Comparison of ENCODE assay signal across 1 cellular context in the genomic region with DNA sequence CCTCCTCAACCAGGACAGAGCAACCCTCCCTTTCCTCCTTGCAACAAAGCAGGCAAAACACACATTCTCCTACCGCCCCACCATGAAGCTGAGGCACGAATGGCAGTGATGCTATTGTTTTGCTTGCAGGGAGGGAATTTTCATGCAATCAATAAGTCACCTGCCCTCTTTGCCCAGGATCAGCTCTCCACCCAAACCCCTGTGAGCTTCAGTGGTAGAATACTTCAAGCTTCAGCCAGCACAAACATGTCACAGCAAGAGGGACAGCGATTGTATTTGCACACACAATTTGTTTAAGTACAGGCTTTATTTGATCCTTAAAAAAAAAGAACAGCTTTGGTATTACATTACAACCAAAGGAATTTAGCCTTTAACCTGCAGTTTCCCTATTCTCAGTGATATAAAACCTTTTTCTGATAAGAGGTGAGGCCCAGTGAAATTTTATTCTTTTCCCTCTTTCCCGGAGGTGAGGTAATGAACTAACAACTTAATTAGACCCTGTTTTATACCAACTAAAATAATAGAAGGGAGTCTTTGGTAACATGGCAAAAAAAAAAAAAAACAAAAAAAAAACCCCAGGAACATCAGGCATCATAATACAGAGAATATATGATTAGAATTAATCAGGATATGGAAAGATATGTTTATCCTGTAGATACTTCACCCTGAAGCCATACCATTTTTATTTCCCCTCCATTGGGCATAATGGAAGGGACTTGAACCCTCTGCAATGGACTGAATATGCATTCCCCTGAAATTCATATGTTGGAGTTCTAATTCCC.
TF ChIP-seq lines count a peak whose summit lies in the region.

No MANE protein-coding gene starts in this region.

TF ChIP-seq in HepG2, 621 proteins besides CTCF, POLR2A, EP300 and RAD21 (continued from another document and continues in another):
- TF ChIP-seq, protein P1, sequence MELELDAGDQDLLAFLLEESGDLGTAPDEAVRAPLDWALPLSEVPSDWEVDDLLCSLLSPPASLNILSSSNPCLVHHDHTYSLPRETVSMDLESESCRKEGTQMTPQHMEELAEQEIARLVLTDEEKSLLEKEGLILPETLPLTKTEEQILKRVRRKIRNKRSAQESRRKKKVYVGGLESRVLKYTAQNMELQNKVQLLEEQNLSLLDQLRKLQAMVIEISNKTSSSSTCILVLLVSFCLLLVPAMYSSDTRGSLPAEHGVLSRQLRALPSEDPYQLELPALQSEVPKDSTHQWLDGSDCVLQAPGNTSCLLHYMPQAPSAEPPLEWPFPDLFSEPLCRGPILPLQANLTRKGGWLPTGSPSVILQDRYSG (CRISPR knock-in tag; IDR thresholded peaks at IDR 0.05), result no peak
- TF ChIP-seq, protein P2, sequence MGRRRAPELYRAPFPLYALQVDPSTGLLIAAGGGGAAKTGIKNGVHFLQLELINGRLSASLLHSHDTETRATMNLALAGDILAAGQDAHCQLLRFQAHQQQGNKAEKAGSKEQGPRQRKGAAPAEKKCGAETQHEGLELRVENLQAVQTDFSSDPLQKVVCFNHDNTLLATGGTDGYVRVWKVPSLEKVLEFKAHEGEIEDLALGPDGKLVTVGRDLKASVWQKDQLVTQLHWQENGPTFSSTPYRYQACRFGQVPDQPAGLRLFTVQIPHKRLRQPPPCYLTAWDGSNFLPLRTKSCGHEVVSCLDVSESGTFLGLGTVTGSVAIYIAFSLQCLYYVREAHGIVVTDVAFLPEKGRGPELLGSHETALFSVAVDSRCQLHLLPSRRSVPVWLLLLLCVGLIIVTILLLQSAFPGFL (CRISPR knock-in tag; IDR thresholded peaks at IDR 0.05), result no peak
- TF ChIP-seq, protein P3, sequence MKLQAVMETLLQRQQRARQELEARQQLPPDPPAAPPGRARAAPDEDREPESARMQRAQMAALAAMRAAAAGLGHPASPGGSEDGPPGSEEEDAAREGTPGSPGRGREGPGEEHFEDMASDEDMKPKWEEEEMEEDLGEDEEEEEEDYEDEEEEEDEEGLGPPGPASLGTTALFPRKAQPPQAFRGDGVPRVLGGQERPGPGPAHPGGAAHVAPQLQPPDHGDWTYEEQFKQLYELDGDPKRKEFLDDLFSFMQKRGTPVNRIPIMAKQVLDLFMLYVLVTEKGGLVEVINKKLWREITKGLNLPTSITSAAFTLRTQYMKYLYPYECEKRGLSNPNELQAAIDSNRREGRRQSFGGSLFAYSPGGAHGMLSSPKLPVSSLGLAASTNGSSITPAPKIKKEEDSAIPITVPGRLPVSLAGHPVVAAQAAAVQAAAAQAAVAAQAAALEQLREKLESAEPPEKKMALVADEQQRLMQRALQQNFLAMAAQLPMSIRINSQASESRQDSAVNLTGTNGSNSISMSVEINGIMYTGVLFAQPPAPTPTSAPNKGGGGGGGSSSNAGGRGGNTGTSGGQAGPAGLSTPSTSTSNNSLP (IDR thresholded peaks at IDR 0.05; ENCODE audit: low read depth, low read length), result peak; percentile 90
- TF ChIP-seq TBP (CRISPR knock-in tag; IDR thresholded peaks at IDR 0.05), result no peak
- TF ChIP-seq HDAC1 (CRISPR knock-in tag; IDR thresholded peaks at IDR 0.05), result peak; percentile 89
- TF ChIP-seq TARDBP (CRISPR knock-in tag; IDR thresholded peaks at IDR 0.05), result peak; percentile 76; the same call in 1 of the 2 replicates
- peak; percentile 65; the same call in 1 of the 2 replicates for TF ChIP-seq HMG20A (CRISPR knock-in tag; IDR thresholded peaks at IDR 0.05; ENCODE audit: borderline replicate concordance)
- TF ChIP-seq MAFF (IDR thresholded peaks at IDR 0.05; ENCODE audit: low read depth, low read length), result peak; percentile 23; the same call in 1 of the 2 replicates
- peak; percentile 78 for TF ChIP-seq TEAD3 (CRISPR knock-in tag; optimal IDR thresholded peaks at IDR 0.05; ENCODE audit: borderline replicate concordance)
- TF ChIP-seq, protein P4, sequence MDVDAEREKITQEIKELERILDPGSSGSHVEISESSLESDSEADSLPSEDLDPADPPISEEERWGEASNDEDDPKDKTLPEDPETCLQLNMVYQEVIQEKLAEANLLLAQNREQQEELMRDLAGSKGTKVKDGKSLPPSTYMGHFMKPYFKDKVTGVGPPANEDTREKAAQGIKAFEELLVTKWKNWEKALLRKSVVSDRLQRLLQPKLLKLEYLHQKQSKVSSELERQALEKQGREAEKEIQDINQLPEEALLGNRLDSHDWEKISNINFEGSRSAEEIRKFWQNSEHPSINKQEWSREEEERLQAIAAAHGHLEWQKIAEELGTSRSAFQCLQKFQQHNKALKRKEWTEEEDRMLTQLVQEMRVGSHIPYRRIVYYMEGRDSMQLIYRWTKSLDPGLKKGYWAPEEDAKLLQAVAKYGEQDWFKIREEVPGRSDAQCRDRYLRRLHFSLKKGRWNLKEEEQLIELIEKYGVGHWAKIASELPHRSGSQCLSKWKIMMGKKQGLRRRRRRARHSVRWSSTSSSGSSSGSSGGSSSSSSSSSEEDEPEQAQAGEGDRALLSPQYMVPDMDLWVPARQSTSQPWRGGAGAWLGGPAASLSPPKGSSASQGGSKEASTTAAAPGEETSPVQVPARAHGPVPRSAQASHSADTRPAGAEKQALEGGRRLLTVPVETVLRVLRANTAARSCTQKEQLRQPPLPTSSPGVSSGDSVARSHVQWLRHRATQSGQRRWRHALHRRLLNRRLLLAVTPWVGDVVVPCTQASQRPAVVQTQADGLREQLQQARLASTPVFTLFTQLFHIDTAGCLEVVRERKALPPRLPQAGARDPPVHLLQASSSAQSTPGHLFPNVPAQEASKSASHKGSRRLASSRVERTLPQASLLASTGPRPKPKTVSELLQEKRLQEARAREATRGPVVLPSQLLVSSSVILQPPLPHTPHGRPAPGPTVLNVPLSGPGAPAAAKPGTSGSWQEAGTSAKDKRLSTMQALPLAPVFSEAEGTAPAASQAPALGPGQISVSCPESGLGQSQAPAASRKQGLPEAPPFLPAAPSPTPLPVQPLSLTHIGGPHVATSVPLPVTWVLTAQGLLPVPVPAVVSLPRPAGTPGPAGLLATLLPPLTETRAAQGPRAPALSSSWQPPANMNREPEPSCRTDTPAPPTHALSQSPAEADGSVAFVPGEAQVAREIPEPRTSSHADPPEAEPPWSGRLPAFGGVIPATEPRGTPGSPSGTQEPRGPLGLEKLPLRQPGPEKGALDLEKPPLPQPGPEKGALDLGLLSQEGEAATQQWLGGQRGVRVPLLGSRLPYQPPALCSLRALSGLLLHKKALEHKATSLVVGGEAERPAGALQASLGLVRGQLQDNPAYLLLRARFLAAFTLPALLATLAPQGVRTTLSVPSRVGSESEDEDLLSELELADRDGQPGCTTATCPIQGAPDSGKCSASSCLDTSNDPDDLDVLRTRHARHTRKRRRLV (CRISPR knock-in tag; IDR thresholded peaks at IDR 0.05), result no peak
- TF ChIP-seq, protein P5, sequence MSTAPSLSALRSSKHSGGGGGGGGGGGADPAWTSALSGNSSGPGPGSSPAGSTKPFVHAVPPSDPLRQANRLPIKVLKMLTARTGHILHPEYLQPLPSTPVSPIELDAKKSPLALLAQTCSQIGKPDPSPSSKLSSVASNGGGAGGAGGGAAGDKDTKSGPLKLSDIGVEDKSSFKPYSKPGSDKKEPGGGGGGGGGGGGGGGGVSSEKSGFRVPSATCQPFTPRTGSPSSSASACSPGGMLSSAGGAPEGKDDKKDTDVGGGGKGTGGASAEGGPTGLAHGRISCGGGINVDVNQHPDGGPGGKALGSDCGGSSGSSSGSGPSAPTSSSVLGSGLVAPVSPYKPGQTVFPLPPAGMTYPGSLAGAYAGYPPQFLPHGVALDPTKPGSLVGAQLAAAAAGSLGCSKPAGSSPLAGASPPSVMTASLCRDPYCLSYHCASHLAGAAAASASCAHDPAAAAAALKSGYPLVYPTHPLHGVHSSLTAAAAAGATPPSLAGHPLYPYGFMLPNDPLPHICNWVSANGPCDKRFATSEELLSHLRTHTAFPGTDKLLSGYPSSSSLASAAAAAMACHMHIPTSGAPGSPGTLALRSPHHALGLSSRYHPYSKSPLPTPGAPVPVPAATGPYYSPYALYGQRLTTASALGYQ (CRISPR knock-in tag; IDR thresholded peaks at IDR 0.05), result 0 out of 2 replicates have a peak, but pooled peaks have one; percentile 39
- TF ChIP-seq HMG20B (CRISPR knock-in tag; conservative IDR thresholded peaks at IDR 0.05), result peak; percentile 46; the same call in 1 of the 2 replicates
- TF ChIP-seq, protein P6, sequence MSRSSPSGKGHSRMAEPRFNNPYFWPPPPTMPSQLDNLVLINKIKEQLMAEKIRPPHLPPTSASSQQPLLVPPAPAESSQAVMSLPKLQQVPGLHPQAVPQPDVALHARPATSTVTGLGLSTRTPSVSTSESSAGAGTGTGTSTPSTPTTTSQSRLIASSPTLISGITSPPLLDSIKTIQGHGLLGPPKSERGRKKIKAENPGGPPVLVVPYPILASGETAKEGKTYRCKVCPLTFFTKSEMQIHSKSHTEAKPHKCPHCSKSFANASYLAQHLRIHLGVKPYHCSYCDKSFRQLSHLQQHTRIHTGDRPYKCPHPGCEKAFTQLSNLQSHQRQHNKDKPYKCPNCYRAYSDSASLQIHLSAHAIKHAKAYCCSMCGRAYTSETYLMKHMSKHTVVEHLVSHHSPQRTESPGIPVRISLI (CRISPR knock-in tag; IDR thresholded peaks at IDR 0.05; ENCODE audit: borderline replicate concordance), result peak; percentile 96
- TF ChIP-seq SNAI1 (CRISPR knock-in tag; IDR thresholded peaks at IDR 0.05; ENCODE audit: borderline replicate concordance), result no peak
- TF ChIP-seq RARA (CRISPR knock-in tag; IDR thresholded peaks at IDR 0.05), result 0 out of 2 replicates have a peak, but pooled peaks have one; percentile 26
- TF ChIP-seq SMC3 (IDR thresholded peaks at IDR 0.05; ENCODE audit: low read length), result peak; percentile 14; the same call in 1 of the 2 replicates
- TF ChIP-seq ZNF263 (CRISPR knock-in tag; IDR thresholded peaks at IDR 0.05), result no peak
- no peak for TF ChIP-seq ZSCAN25 (CRISPR knock-in tag; IDR thresholded peaks at IDR 0.05)
- TF ChIP-seq KDM1A (CRISPR knock-in tag; IDR thresholded peaks at IDR 0.05), result peak; percentile 86
- TF ChIP-seq, protein P7, sequence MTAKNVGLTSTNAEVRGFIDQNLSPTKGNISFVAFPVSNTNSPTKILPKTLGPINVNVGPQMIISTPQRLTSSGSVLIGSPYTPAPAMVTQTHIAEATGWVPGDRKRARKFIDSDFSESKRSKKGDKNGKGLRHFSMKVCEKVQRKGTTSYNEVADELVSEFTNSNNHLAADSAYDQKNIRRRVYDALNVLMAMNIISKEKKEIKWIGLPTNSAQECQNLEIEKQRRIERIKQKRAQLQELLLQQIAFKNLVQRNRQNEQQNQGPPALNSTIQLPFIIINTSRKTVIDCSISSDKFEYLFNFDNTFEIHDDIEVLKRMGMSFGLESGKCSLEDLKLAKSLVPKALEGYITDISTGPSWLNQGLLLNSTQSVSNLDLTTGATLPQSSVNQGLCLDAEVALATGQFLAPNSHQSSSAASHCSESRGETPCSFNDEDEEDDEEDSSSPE (CRISPR knock-in tag; IDR thresholded peaks at IDR 0.05), result 0 out of 2 replicates have a peak, but pooled peaks have one; percentile 34
- TF ChIP-seq RELA (CRISPR knock-in tag; IDR thresholded peaks at IDR 0.05), result peak; percentile 62; the same call in 1 of the 2 replicates
- TF ChIP-seq FOXA1 (IDR thresholded peaks at IDR 0.05), result no peak
- peak; percentile 52; the same call in 1 of the 2 replicates for TF ChIP-seq FOXA1 (CRISPR knock-in tag; IDR thresholded peaks at IDR 0.05)
- TF ChIP-seq DMAP1 (CRISPR knock-in tag; IDR thresholded peaks at IDR 0.05), result peak; percentile 34; the same call in 1 of the 2 replicates
- TF ChIP-seq FOXJ3 (CRISPR knock-in tag; IDR thresholded peaks at IDR 0.05; ENCODE audit: borderline replicate concordance), result peak; percentile 76; the same call in 1 of the 2 replicates
- no peak for TF ChIP-seq ZNF17 (CRISPR knock-in tag; IDR thresholded peaks at IDR 0.05)
- TF ChIP-seq ZSCAN20 (CRISPR knock-in tag; IDR thresholded peaks at IDR 0.05; ENCODE audit: borderline replicate concordance), result no peak
- no peak for TF ChIP-seq IKZF4 (CRISPR knock-in tag; IDR thresholded peaks at IDR 0.05; ENCODE audit: borderline replicate concordance, low read depth, not compliant biosample characterization)
- TF ChIP-seq ZKSCAN1 (IDR thresholded peaks at IDR 0.05; ENCODE audit: low read length), result no peak
- TF ChIP-seq, protein P8, sequence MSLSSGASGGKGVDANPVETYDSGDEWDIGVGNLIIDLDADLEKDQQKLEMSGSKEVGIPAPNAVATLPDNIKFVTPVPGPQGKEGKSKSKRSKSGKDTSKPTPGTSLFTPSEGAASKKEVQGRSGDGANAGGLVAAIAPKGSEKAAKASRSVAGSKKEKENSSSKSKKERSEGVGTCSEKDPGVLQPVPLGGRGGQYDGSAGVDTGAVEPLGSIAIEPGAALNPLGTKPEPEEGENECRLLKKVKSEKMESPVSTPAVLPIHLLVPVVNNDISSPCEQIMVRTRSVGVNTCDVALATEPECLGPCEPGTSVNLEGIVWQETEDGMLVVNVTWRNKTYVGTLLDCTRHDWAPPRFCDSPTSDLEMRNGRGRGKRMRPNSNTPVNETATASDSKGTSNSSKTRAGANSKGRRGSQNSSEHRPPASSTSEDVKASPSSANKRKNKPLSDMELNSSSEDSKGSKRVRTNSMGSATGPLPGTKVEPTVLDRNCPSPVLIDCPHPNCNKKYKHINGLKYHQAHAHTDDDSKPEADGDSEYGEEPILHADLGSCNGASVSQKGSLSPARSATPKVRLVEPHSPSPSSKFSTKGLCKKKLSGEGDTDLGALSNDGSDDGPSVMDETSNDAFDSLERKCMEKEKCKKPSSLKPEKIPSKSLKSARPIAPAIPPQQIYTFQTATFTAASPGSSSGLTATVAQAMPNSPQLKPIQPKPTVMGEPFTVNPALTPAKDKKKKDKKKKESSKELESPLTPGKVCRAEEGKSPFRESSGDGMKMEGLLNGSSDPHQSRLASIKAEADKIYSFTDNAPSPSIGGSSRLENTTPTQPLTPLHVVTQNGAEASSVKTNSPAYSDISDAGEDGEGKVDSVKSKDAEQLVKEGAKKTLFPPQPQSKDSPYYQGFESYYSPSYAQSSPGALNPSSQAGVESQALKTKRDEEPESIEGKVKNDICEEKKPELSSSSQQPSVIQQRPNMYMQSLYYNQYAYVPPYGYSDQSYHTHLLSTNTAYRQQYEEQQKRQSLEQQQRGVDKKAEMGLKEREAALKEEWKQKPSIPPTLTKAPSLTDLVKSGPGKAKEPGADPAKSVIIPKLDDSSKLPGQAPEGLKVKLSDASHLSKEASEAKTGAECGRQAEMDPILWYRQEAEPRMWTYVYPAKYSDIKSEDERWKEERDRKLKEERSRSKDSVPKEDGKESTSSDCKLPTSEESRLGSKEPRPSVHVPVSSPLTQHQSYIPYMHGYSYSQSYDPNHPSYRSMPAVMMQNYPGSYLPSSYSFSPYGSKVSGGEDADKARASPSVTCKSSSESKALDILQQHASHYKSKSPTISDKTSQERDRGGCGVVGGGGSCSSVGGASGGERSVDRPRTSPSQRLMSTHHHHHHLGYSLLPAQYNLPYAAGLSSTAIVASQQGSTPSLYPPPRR (CRISPR knock-in tag; IDR thresholded peaks at IDR 0.05; ENCODE audit: borderline replicate concordance), result peak; percentile 86
- TF ChIP-seq, protein P9, sequence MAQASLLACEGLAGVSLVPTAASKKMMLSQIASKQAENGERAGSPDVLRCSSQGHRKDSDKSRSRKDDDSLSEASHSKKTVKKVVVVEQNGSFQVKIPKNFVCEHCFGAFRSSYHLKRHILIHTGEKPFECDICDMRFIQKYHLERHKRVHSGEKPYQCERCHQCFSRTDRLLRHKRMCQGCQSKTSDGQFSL (CRISPR knock-in tag; IDR thresholded peaks at IDR 0.05), result no peak
- TF ChIP-seq, protein P10, sequence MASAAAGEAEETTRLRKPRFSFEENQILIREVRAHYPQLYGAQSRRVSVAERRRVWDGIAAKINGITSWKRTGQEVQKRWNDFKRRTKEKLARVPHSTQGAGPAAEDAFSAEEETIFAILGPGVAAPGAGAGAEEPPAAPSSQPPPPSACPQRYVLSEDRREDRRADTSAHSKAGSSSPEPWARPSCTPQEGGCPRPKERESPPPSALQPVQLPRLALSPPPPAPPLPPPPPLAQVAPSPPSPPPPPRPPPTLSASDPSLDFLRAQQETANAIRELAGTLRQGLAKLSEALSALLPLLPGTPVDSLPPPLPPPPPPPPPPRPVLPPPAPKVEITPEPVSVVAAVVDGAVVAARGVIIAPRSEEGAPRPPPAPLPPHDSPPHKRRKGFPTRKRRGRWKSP (CRISPR knock-in tag; IDR thresholded peaks at IDR 0.05), result no peak; the same call in 1 of the 2 replicates
- peak; percentile 28; the same call in 1 of the 2 replicates for TF ChIP-seq NR2C2 (CRISPR knock-in tag; IDR thresholded peaks at IDR 0.05; ENCODE audit: borderline replicate concordance)
- no peak for TF ChIP-seq ZFP41 (CRISPR knock-in tag; IDR thresholded peaks at IDR 0.05; ENCODE audit: borderline replicate concordance)
